In genomic region chr6:16129623-16130243, GRCh38 we compare ENCODE assay signal across 8 cellular contexts. TPM values are rescaled to one million over a fixed set of nuclear protein-coding genes. Genes with fewer than 3 reads are reported as not detected.
DNase-seq lines count a peak whose midpoint lies in the region; ATAC-seq, FAIRE-seq and TF ChIP-seq lines count a peak whose summit lies in the region.

No MANE protein-coding gene starts in this region.

- peak overlapping the region; percentile 99 for H3K4me3 Mint-ChIP-seq in CD4-positive, alpha-beta T cell

- H3K36me3 ChIP-seq in HEK293 (ENCODE audit: control insufficient read depth in 2 of 2, insufficient read depth in 1 of 2, low read length in 2 of 2) (peaks cover 6 to 28% of the 10 kb centered on the region in 2 experiments; a peak in 2 of 3 replicates), Peyer's patch (peaks cover 0 to 4% (median 0%) of the 10 kb centered on the region in 3 donors), GM12878 (ENCODE audit: control insufficient read depth in 2 of 2, insufficient read depth in 2 of 2, low read length in 1 of 2) (peaks cover 0 to 6% of the 10 kb centered on the region in 2 experiments; a peak in 2 of 4 replicates), skeletal muscle tissue (ENCODE audit: control insufficient read depth in 3 of 3, insufficient read depth in 3 of 3, low read length in 3 of 3) (peaks cover 0 to 8% (median 0%) of the 10 kb centered on the region in 3 donors)

- H3K36me3 Mint-ChIP-seq in CD4-positive, alpha-beta T cell (ENCODE audit: low read depth): peaks cover 59% of the 10 kb centered on the region

- H3K4me1 ChIP-seq in HEK293 (ENCODE audit: control insufficient read depth, insufficient read depth, low read length) (peaks cover 21% of the 10 kb centered on the region), Peyer's patch (peaks cover 0 to 33% (median 7%) of the 10 kb centered on the region in 4 donors), GM12878 (ENCODE audit: control insufficient read depth, insufficient read depth, low read length) (peaks cover 6% of the 10 kb centered on the region), skeletal muscle tissue (ENCODE audit: control insufficient read depth in 3 of 3, insufficient read depth in 3 of 3, low read length in 3 of 3) (peaks cover 24 to 39% (median 30%) of the 10 kb centered on the region in 3 donors)

- POLR2A ChIA-PET in CD4-positive, alpha-beta T cell (lab: Charles Lee): interaction anchor here (1.1 to 6.4 kb wide), 8 partner anchors 7 to 467 kb away, joined by 3 to 68 read pairs (median 9); partner anchors contain the start of gene DTNBP1
- POLR2A ChIA-PET in HEK293 (lab: Yijun Ruan, JAX) (interaction anchor here (0.8 to 3.5 kb wide), 29 partner anchors 7 to 729 kb away, joined by 3 to 36 read pairs (median 5); partner anchors contain the start of genes DTNBP1 and GMPR), GM12878 (lab: Charles Lee) (interaction anchor here (0.8 to 5.6 kb wide), 10 partner anchors 37 to 438 kb away, joined by 3 to 53 read pairs (median 4); no protein-coding TSS in a partner anchor)

- no peaks in the 10 kb centered on the region for H3K9me3 ChIP-seq in CD4-positive, alpha-beta T cell (ENCODE audit: control insufficient read depth, low read length)
- H3K9me3 ChIP-seq in HEK293 (ENCODE audit: control insufficient read depth, insufficient read depth, low read depth, low read length) (no peaks in the 10 kb centered on the region), Peyer's patch (no peaks in the 10 kb centered on the region), GM12878 (replicated peaks; ENCODE audit: control insufficient read depth, insufficient read depth, low read length) (no peaks in the 10 kb centered on the region), iPS-18c (ENCODE audit: control insufficient read depth, insufficient read depth, low read length) (no peaks in the 10 kb centered on the region), skeletal muscle tissue (ENCODE audit: control insufficient read depth in 3 of 3, low read length in 3 of 3) (no peaks in the 10 kb centered on the region)

- TF ChIP-seq POLR2A in Peyer's patch (IDR thresholded peaks at IDR 0.05): no peak
- no peak for TF ChIP-seq POLR2A in GM12878 (IDR thresholded peaks at IDR 0.05; ENCODE audit: low read depth, low read length)

- no peak for TF ChIP-seq RAD21 in GM12878 (IDR thresholded peaks at IDR 0.05; ENCODE audit: insufficient read depth, low read depth, low read length)

- no TSS peak for BruUV-seq in GM12878 (replicated peaks; lab: Mats Ljungman, UMichigan)

- H3K4me3 ChIP-seq in HEK293 (ENCODE audit: low read depth, low read length) (peak overlapping the region; percentile 98), Peyer's patch (peak overlapping the region; percentile 86 to 99 (median 96)), GM12878 (peak overlapping the region; percentile 86), iPS-18c (ENCODE audit: insufficient read depth, low read depth, low read length) (peak overlapping the region; percentile 94), skeletal muscle tissue (ENCODE audit: low read length in 3 of 3) (peak overlapping the region; percentile 93 to 97 (median 94))

- DNase-seq in CD4-positive, alpha-beta T cell: peak in 7 of 10 experiments; percentile 12 to 49 (median 26)
- DNase-seq in Peyer's patch (peak; percentile 41 to 71 (median 66)), GM12878 (ENCODE audit: low read depth, low spot score) (no peak), NCI-H526 treated with DMSO at 0.1 percent for 48 hours (lab: John Stamatoyannopoulos, UW) (no peak)

- CTCF ChIA-PET in CD4-positive, alpha-beta T cell (lab: Charles Lee): interaction anchor here (1.2 to 3.1 kb wide), 5 partner anchors 8 to 632 kb away, joined by 3 to 30 read pairs (median 14); partner anchors contain the start of gene ATXN1
- CTCF ChIA-PET in HEK293 (lab: Yijun Ruan, JAX) (interaction anchor here (0.6 to 5.2 kb wide), 22 partner anchors 22 to 1970 kb away, joined by 3 to 33 read pairs (median 4); no protein-coding TSS in a partner anchor), GM12878 (lab: Yijun Ruan, JAX) (interaction anchor here (0.7 to 11.2 kb wide), 28 partner anchors 14 to 448 kb away, joined by 3 to 131 read pairs (median 5); no protein-coding TSS in a partner anchor)

- H3K27me3 ChIP-seq in CD4-positive, alpha-beta T cell (ENCODE audit: control insufficient read depth, insufficient read depth, low read length): no peaks in the 10 kb centered on the region
- H3K27me3 ChIP-seq in Peyer's patch (no peaks in the 10 kb centered on the region), GM12878 (replicated peaks in 1 of 2; ENCODE audit: control insufficient read depth in 2 of 2, insufficient read depth in 2 of 2, low read length in 1 of 2) (no peaks in the 10 kb centered on the region), skeletal muscle tissue (ENCODE audit: control insufficient read depth in 3 of 3, insufficient read depth in 3 of 3, low read length in 3 of 3) (no peaks in the 10 kb centered on the region)

- H3K27ac Mint-ChIP-seq in CD4-positive, alpha-beta T cell: peak overlapping the region; percentile 98

- WGBS in GM12878 (ENCODE audit: insufficient coverage, insufficient replicate concordance, low lambda C conversion rate, missing lambda C conversion rate): 1% methylated on average over 16 of the region's 33 CpGs

- peak; percentile 5 for ATAC-seq in CD4-positive, alpha-beta T cell (ENCODE audit: poor library complexity)
- ATAC-seq in GM12878 (peak; percentile 3), GM21737 (IDR thresholded peaks at IDR 0.05; ENCODE audit: unreplicated experiment) (no peak)

- FAIRE-seq in GM12878 (lab: Jason Lieb, UNC): no peak

- SMC1A ChIA-PET in GM12878 (lab: Charles Lee; ENCODE audit: uncharacterized antibody, unreplicated experiment): interaction anchor here (0.7 to 8.7 kb wide), 28 partner anchors 11 to 469 kb away, joined by 3 to 184 read pairs (median 7); no protein-coding TSS in a partner anchor

- RAD21 ChIA-PET in GM12878 (lab: Charles Lee; ENCODE audit: unreplicated experiment): interaction anchor here (0.9 to 8.7 kb wide), 25 partner anchors 13 to 471 kb away, joined by 3 to 220 read pairs (median 8); no protein-coding TSS in a partner anchor

- peaks cover 5% of the 10 kb centered on the region; the same call in 1 of the 2 replicates for H4K20me1 ChIP-seq in GM12878 (ENCODE audit: control insufficient read depth, insufficient read depth)

- intact Hi-C loops in CD4-positive, alpha-beta T cell (cut with DNase I, micrococcal nuclease): loop anchor here (1.0 to 10.0 kb wide), 8 partner anchors 51 to 1575 kb away; partner anchors contain the start of genes ATXN1 (in 1 of the 2) and NUP153 (in 1 of the 2)
- intact Hi-C loops in GM12878 (cut with micrococcal nuclease; ENCODE audit: unreplicated experiment): loop anchor here (2.0 to 5.0 kb wide), 6 partner anchors 33 to 229 kb away; no protein-coding TSS in a partner anchor

- H2AFZ ChIP-seq in GM12878 (ENCODE audit: control insufficient read depth, low read depth, low read length): no peak overlapping the region

- H3K4me2 ChIP-seq in GM12878 (ENCODE audit: control insufficient read depth, insufficient read depth): peak overlapping the region; percentile 99

- peaks cover 58% of the 10 kb centered on the region for H3K79me2 ChIP-seq in GM12878 (ENCODE audit: control insufficient read depth, insufficient read depth, low read length)

- TF ChIP-seq CTCF in CD4-positive, alpha-beta T cell (IDR thresholded peaks at IDR 0.05): no peak
- TF ChIP-seq CTCF in HEK293 (tag by site-specific recombination; IDR thresholded peaks at IDR 0.05) (no peak), Peyer's patch (IDR thresholded peaks at IDR 0.05) (no peak), GM12878 (IDR thresholded peaks at IDR 0.05 in 2 of 3, conservative IDR thresholded peaks at IDR 0.05 in 1 of 3; ENCODE audit: control insufficient read depth in 2 of 3, extremely low read depth in 1 of 3, insufficient read depth in 1 of 3, low read depth in 3 of 3, low read length in 3 of 3) (no peak)

- H3K27me3 Mint-ChIP-seq in CD4-positive, alpha-beta T cell: no peaks in the 10 kb centered on the region

- no peaks in the 10 kb centered on the region for H3K9me3 Mint-ChIP-seq in CD4-positive, alpha-beta T cell

- in situ Hi-C loops in GM12878 (cut with MboI): loop anchor here (5.0 kb wide), 1 partner anchor 437 kb away; no protein-coding TSS in a partner anchor

- H3K9ac ChIP-seq in GM12878 (ENCODE audit: control insufficient read depth, insufficient read depth, low read length) (peak overlapping the region; percentile 76), skeletal muscle tissue (ENCODE audit: low read depth in 1 of 3, low read length in 3 of 3) (peak overlapping the region; percentile 90 to 97 (median 97))

- peaks cover 45% of the 10 kb centered on the region for H3K4me1 Mint-ChIP-seq in CD4-positive, alpha-beta T cell (ENCODE audit: low read depth)

- peak overlapping the region; percentile 92 for H3K27ac ChIP-seq in CD4-positive, alpha-beta T cell (ENCODE audit: low read depth, low read length)
- H3K27ac ChIP-seq in HEK293 (ENCODE audit: extremely low read depth, low read depth, low read length): peak overlapping the region; percentile 95
- H3K27ac ChIP-seq in Peyer's patch: peak overlapping the region; percentile 94 to 100 (median 97)
- peak overlapping the region; percentile 53 for H3K27ac ChIP-seq in GM12878 (ENCODE audit: control insufficient read depth, insufficient read depth)
- peak overlapping the region; percentile 98 for H3K27ac ChIP-seq in skeletal muscle tissue (ENCODE audit: low read depth, low read length)

- no peak for TF ChIP-seq EP300 in GM12878 (IDR thresholded peaks at IDR 0.05; ENCODE audit: borderline replicate concordance in 1 of 2, control insufficient read depth in 1 of 2, low read depth in 2 of 2, low read length in 2 of 2)

TF ChIP-seq in GM12878, 131 proteins besides CTCF, POLR2A, EP300 and RAD21 (continues in another document):
- TF ChIP-seq ZNF207 (IDR thresholded peaks at IDR 0.05; ENCODE audit: borderline replicate concordance): no peak

RNA-seq across cellular contexts. Expression of gene MYLIP, which starts 0.8 kb away (rescaled TPM):
- total RNA-seq in CD4-positive, alpha-beta T cell: 100 to 1,000 TPM; 324 TPM
- total RNA-seq in Peyer's patch (10 to 100 TPM; 20.1 to 46.2 (median 24.7) TPM), GM12878 (2014; rRNA removed) (12.9 and 15.1 TPM in 2 replicates), GM12878 (2014; rRNA removed; fragmentation: Illumina TruSeq; extraction: Trizol) (12.8 and 13.0 TPM in 2 replicates), GM12878 (2021) (14.7 and 15.2 TPM in 2 replicates), skeletal muscle tissue (95.5 TPM)
- total RNA-seq in GM12878 (2013; cell fraction: nucleolus; rRNA removed): 123 and 131 TPM in 2 replicates
- polyA plus RNA-seq in GM12878 (2011; ENCODE audit: low read depth): 10.8 TPM
- polyA plus RNA-seq in GM12878 (2011; rRNA removed) (122 and 123 TPM in 2 replicates), GM12878 (2014; fragmentation: Illumina TruSeq; extraction: Trizol) (12.3 and 13.0 TPM in 2 replicates), GM12878 (2014; fragmentation: Nextera tagmentation; extraction: Ambion mirVana) (1 to 10 TPM; 5.3 to 5.8 TPM), GM12878 (2014; rRNA removed) (14.1 and 16.5 TPM in 2 replicates), GM12878 (2016; fragmentation: Nextera tagmentation; extraction: Ambion mirVana) (1 to 10 TPM; 5.6 to 7.1 TPM)
- 73.6 and 81.0 TPM in 2 replicates for polyA plus RNA-seq in GM12878 (2011; cell fraction: cytosol; rRNA removed)
- 120 and 147 TPM in 2 replicates for polyA plus RNA-seq in GM12878 (2011; cell fraction: nucleus; rRNA removed)
- 11.3 and 20.8 TPM in 2 replicates for polyA plus RNA-seq in GM12878 (2012)
- polyA minus RNA-seq in GM12878 (2011; rRNA and poly(A)+ RNA removed): 124 and 137 TPM in 2 replicates
- 37.2 and 44.1 TPM in 2 replicates for polyA minus RNA-seq in GM12878 (2011; cell fraction: cytosol; rRNA and poly(A)+ RNA removed)
- 67.3 and 86.4 TPM in 2 replicates for polyA minus RNA-seq in GM12878 (2011; cell fraction: nucleus; rRNA and poly(A)+ RNA removed)

Comparison
In these comparisons a context has a peak if more than half of its experiments do, and no peak if none do; other contexts are left out.
1. DNase-seq: peak in CD4-positive, alpha-beta T cell (7 of 10) and Peyer's patch (3 of 3); none in GM12878 (single experiment) and NCI-H526 treated with DMSO at 0.1 percent for 48 hours (single experiment).
2. Peak in every context shown above with its lines, with median percentiles within 50 percentile points of each other: H3K27ac ChIP-seq and H3K4me3 ChIP-seq.